Comparison of ENCODE assay signal across 8 cellular contexts in genomic region chr12:13534645-13535398, GRCh38.
DNase-seq lines count a peak whose midpoint lies in the region; ATAC-seq, FAIRE-seq and TF ChIP-seq lines count a peak whose summit lies in the region.

No MANE protein-coding gene starts in this region.

- H3K27me3 Mint-ChIP-seq in activated CD8-positive, alpha-beta T cell treated with anti-CD3 and anti-CD28 coated beads, Interleukin-2, amount 10 ng/mL, durations not matched to agents 7 days and 5 days (ENCODE audit: low read depth) = no peaks in the 10 kb centered on the region

- no peaks in the 10 kb centered on the region for H3K9me3 Mint-ChIP-seq in activated CD8-positive, alpha-beta T cell treated with anti-CD3 and anti-CD28 coated beads, Interleukin-2, amount 10 ng/mL, durations not matched to agents 7 days and 5 days (ENCODE audit: insufficient read depth)

- H3K36me3 ChIP-seq in pancreas = no peaks in the 10 kb centered on the region

- no peaks in the 10 kb centered on the region for H3K27me3 ChIP-seq in pancreas

- POLR2A ChIA-PET in activated CD8-positive, alpha-beta T cell treated with anti-CD3 and anti-CD28 coated beads, Interleukin-2, amount 10 ng/mL, durations not matched to agents 7 days and 5 days (lab: Charles Lee) = no interaction called here

- WGBS in pancreas, 2 donors = 20 to 27% methylated on average over 8 of the region's 8 CpGs

- no peak overlapping the region for H3K4me3 ChIP-seq in pancreas

- ATAC-seq in activated CD8-positive, alpha-beta T cell treated with anti-CD3 and anti-CD28 coated beads, Interleukin-2, amount 10 ng/mL, durations not matched to agents 7 days and 5 days = no peak
- ATAC-seq in pancreas (peak in 3 of 4 donors; percentile 69 to 79 (median 74)), HG02759 (IDR thresholded peaks at IDR 0.05; ENCODE audit: unreplicated experiment) (no peak), GM18909 (IDR thresholded peaks at IDR 0.05; ENCODE audit: poor library complexity, unreplicated experiment) (no peak)

- H3K27ac Mint-ChIP-seq in activated CD8-positive, alpha-beta T cell treated with anti-CD3 and anti-CD28 coated beads, Interleukin-2, amount 10 ng/mL, durations not matched to agents 7 days and 5 days = no peak overlapping the region

- CTCF ChIA-PET in activated CD8-positive, alpha-beta T cell treated with anti-CD3 and anti-CD28 coated beads, Interleukin-2, amount 10 ng/mL, durations not matched to agents 7 days and 5 days (lab: Charles Lee) = interaction anchor here (0.5 to 2.5 kb wide), 11 partner anchors 9 to 279 kb away, joined by 3 to 11 read pairs (median 5); no protein-coding TSS in a partner anchor

- intact Hi-C loops in pancreas (cut with DNase I) = loop anchor here in 1 of 3 donors (5.0 to 10.0 kb wide), 2 partner anchors 180 to 258 kb away; no protein-coding TSS in a partner anchor

- H3K9me3 ChIP-seq in pancreas = no peaks in the 10 kb centered on the region

- no peaks in the 10 kb centered on the region for H3K36me3 Mint-ChIP-seq in activated CD8-positive, alpha-beta T cell treated with anti-CD3 and anti-CD28 coated beads, Interleukin-2, amount 10 ng/mL, durations not matched to agents 7 days and 5 days (ENCODE audit: low read depth)

- no peaks in the 10 kb centered on the region for H3K4me1 ChIP-seq in pancreas

- H3K4me1 Mint-ChIP-seq in activated CD8-positive, alpha-beta T cell treated with anti-CD3 and anti-CD28 coated beads, Interleukin-2, amount 10 ng/mL, durations not matched to agents 7 days and 5 days (ENCODE audit: low read depth) = no peaks in the 10 kb centered on the region

- FAIRE-seq in pancreas (lab: Jason Lieb, UNC) = no peak

- TF ChIP-seq CTCF in pancreas (IDR thresholded peaks at IDR 0.05) = peak; percentile 73 to 84 (median 82)

- DNase-seq in activated effector memory CD4-positive, alpha-beta T cell treated with anti-CD3 and anti-CD28 coated beads, Interleukin-2, amount 50 U/mL, for 16 hours = peak; percentile 63
- no peak for DNase-seq in activated effector memory CD4-positive, alpha-beta T cell treated with Interleukin-2 at 50 U/mL for 16 hours
- DNase-seq in NCI-H1105 treated with DMSO at 0.1 percent for 48 hours (lab: John Stamatoyannopoulos, UW) = peak; percentile 66
- DNase-seq in activated CD8-positive, alpha-beta T cell treated with anti-CD3 and anti-CD28 coated beads, Interleukin-2, amount 10 ng/mL, durations not matched to agents 7 days and 5 days = peak; percentile 60
- peak; percentile 80 for DNase-seq in globus pallidus (ENCODE audit: low spot score)
- peak; percentile 22 to 88 (median 50) for DNase-seq in pancreas

- no peak overlapping the region for H3K27ac ChIP-seq in pancreas

- H3K4me3 Mint-ChIP-seq in activated CD8-positive, alpha-beta T cell treated with anti-CD3 and anti-CD28 coated beads, Interleukin-2, amount 10 ng/mL, durations not matched to agents 7 days and 5 days = no peak overlapping the region

Comparison
In these comparisons a context has a peak if more than half of its experiments do, and no peak if none do; other contexts are left out.
1. ATAC-seq: peak in pancreas (3 of 4); none in activated CD8-positive, alpha-beta T cell treated with anti-CD3 and anti-CD28 coated beads, Interleukin-2, amount 10 ng/mL, durations not matched to agents 7 days and 5 days (single experiment), HG02759 (single experiment) and GM18909 (single experiment).